Comparison of ENCODE assay signal across 10 cellular contexts in the genomic region with DNA sequence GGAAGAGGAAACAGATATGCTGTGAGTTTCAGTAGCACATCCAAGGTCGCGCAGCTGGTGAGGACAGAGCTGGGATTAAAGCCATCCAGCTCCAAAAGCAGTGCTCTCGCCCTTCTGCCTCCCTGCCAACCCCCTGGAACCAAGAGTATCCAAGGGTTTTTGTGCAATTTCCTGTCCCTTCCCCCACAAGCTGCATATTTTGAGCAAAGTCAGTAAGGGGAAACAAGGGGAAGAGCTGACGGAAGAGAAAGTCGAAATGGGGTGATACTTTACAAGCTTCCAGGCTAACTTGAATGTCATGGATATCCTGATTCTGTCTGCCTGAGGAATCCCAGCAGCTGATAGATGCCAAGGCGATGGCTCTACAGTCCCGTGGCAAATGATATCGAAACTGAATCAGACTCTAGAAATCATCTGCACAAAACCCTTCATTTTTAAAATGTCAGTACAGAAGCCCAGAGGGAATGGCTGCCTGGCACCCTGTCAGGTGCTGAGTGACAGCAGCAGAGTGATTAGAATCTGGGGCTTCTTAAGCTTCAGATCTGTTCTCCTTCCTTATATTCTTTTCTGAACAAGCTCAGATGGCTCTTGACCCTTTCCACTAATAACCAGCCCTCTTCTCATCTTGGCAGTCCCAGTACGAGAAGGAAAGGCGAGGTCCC. TPM values are rescaled to one million over a fixed set of nuclear protein-coding genes. Genes with fewer than 3 reads are reported as not detected.
DNase-seq lines count a peak whose midpoint lies in the region; ATAC-seq and TF ChIP-seq lines count a peak whose summit lies in the region.
"Had no signal": no experiment of that assay in that cellular context is flagged by ENCODE, and none has a peak within 500 bp of the region (broad histone marks: within the 10 kb centered on the region; RNA-seq: fewer than 3 reads in every experiment).

No MANE protein-coding gene starts in this region.

- no peaks in the 10 kb centered on the region for H3F3A ChIP-seq in PC-9 (ENCODE audit: insufficient read depth, low read depth)

- ATAC-seq in mucosa of descending colon (no peak), HG02798 (IDR thresholded peaks at IDR 0.05; ENCODE audit: poor library complexity, unreplicated experiment) (no peak), HG03175 (IDR thresholded peaks at IDR 0.05; ENCODE audit: unreplicated experiment) (no peak)

- H3K4me3 ChIP-seq in PC-9 (no peak overlapping the region), fibroblast of lung (replicated peaks in 1 of 4; ENCODE audit: control extremely low read depth in 1 of 4, insufficient read depth in 1 of 4, low read depth in 3 of 4, low read length in 4 of 4) (peak overlapping the region; percentile 47 to 53 (median 50)), mucosa of descending colon (no peak overlapping the region), transverse colon (no peak overlapping the region)

- no peaks in the 10 kb centered on the region for H3K36me3 ChIP-seq in PC-9 (ENCODE audit: low read depth)
- no peaks in the 10 kb centered on the region for H3K36me3 ChIP-seq in fibroblast of lung (ENCODE audit: control insufficient read depth, insufficient read depth, low read length)
- no peaks in the 10 kb centered on the region for H3K36me3 ChIP-seq in mucosa of descending colon (ENCODE audit: low read depth)
- H3K36me3 ChIP-seq in transverse colon: no peaks in the 10 kb centered on the region

- H3K79me2 ChIP-seq in PC-9 (ENCODE audit: low read depth) (no peaks in the 10 kb centered on the region), fibroblast of lung (ENCODE audit: control insufficient read depth, insufficient read depth, low read length) (no peaks in the 10 kb centered on the region)

- POLR2A ChIA-PET in PC-9 (lab: Charles Lee; ENCODE audit: unreplicated experiment): no interaction called here

- H2AFZ ChIP-seq in PC-9: no peak overlapping the region
- H2AFZ ChIP-seq in fibroblast of lung (ENCODE audit: low read length): peak overlapping the region; percentile 98

- no peaks in the 10 kb centered on the region for H3K9me3 ChIP-seq in PC-9 (ENCODE audit: insufficient read depth, low read depth)
- no peaks in the 10 kb centered on the region for H3K9me3 ChIP-seq in fibroblast of lung (ENCODE audit: control insufficient read depth, insufficient read depth, low read depth, low read length)
- H3K9me3 ChIP-seq in mucosa of descending colon: no peaks in the 10 kb centered on the region
- no peaks in the 10 kb centered on the region for H3K9me3 ChIP-seq in transverse colon

- no TSS peak for BruUV-seq in PC-9 (replicated peaks; lab: Mats Ljungman, UMichigan)

- peak overlapping the region; percentile 54 for H3K9ac ChIP-seq in fibroblast of lung (ENCODE audit: insufficient read depth, low read length)

- H4K20me1 ChIP-seq in PC-9 (ENCODE audit: insufficient read depth) (no peaks in the 10 kb centered on the region), fibroblast of lung (ENCODE audit: control insufficient read depth, extremely low read depth, insufficient read depth, low read length) (no peaks in the 10 kb centered on the region)

- no peaks in the 10 kb centered on the region for H3K4me1 ChIP-seq in PC-9 (replicated peaks; ENCODE audit: insufficient read depth)
- peaks cover 7% of the 10 kb centered on the region for H3K4me1 ChIP-seq in fibroblast of lung (ENCODE audit: control insufficient read depth, extremely low read depth, insufficient read depth, low read length)
- H3K4me1 ChIP-seq in mucosa of descending colon (ENCODE audit: low read depth): no peaks in the 10 kb centered on the region
- H3K4me1 ChIP-seq in transverse colon: peaks cover 0 to 7% (median 2%) of the 10 kb centered on the region in 4 donors

- intact Hi-C loops in PC-9 (cut with micrococcal nuclease; ENCODE audit: unreplicated experiment) (no loop called here), mucosa of descending colon (cut with DNase I, micrococcal nuclease) (no loop called here), transverse colon (cut with DNase I; ENCODE audit: low total_unique reads) (no loop called here)

- DNase-seq in PC-9 (no peak), fibroblast of lung (ENCODE audit: low read depth in 2 of 2) (peak in 1 of 2 donors; percentile 77), mucosa of descending colon (peak in 2 of 3 donors; percentile 44 to 48), transverse colon (peak; percentile 28), NCI-H446 (lab: John Stamatoyannopoulos, UW) (no peak)
- DNase-seq: activated T-cell treated with anti-CD3 and anti-CD28 coated beads, Interleukin-2, amount 50 U/mL, for 24 hours; effector CD4-positive, alpha-beta T cell; NCI-H2171 treated with DMSO at 0.1 percent for 48 hours had no signal

- H3K27me3 ChIP-seq in PC-9 (ENCODE audit: insufficient read depth, low read depth) (peaks cover 57% of the 10 kb centered on the region), fibroblast of lung (ENCODE audit: control insufficient read depth, insufficient read depth, low read length) (no peaks in the 10 kb centered on the region), transverse colon (no peaks in the 10 kb centered on the region)

- peak overlapping the region; percentile 38 for H3K4me2 ChIP-seq in PC-9
- H3K4me2 ChIP-seq in fibroblast of lung (ENCODE audit: extremely low read depth, insufficient read depth, low read length): peak overlapping the region; percentile 97

- TF ChIP-seq CTCF in PC-9 (conservative IDR thresholded peaks at IDR 0.05) (no peak), fibroblast of lung (conservative IDR thresholded peaks at IDR 0.05 in 1 of 2, IDR thresholded peaks at IDR 0.05 in 1 of 2; ENCODE audit: low read depth in 1 of 2, low read length in 2 of 2) (no peak), mucosa of descending colon (IDR thresholded peaks at IDR 0.05) (no peak), transverse colon (IDR thresholded peaks at IDR 0.05) (no peak)

- no peaks in the 10 kb centered on the region for H3K9me2 ChIP-seq in PC-9 (ENCODE audit: insufficient read depth)

- 62 to 68% methylated on average over 7 to 10 of the region's 10 CpGs for WGBS in transverse colon (ENCODE audit: low coverage in 1 of 2), 2 donors

- in situ Hi-C loops in transverse colon (cut with MboI; ENCODE audit: low pct_ligation_motif_present in 1 of 4, low pct_unique_long_range_greater_than_20kb in 1 of 4, low sequenced_read_pairs in 3 of 4): no loop called here

- H3K27ac ChIP-seq in PC-9 (no peak overlapping the region), fibroblast of lung (ENCODE audit: insufficient read depth, low read length) (peak overlapping the region; percentile 69), transverse colon (peak overlapping the region; percentile 42 to 69 (median 50))

- no peak for TF ChIP-seq POLR2A in transverse colon (IDR thresholded peaks at IDR 0.05)

- CTCF ChIA-PET in PC-9 (lab: Charles Lee): no interaction called here

- TF ChIP-seq EP300 in transverse colon (IDR thresholded peaks at IDR 0.05; ENCODE audit: low read depth): no peak

RNA-seq across cellular contexts. Expression of gene TEKT3, which starts 42.9 kb away (rescaled TPM):
- total RNA-seq in PC-9 (2021) (not detected in 2 replicates), fibroblast of lung (0.33 and 0.77 TPM in 2 replicates), mucosa of descending colon (under 1 TPM in 2 of 3 donors, not detected in 1; 0.60 to 0.69 TPM), transverse colon (under 1 TPM in 2 of 4 donors, not detected in 2; 0.41 to 0.48 TPM)
- polyA plus RNA-seq in fibroblast of lung: 0.19 and 0.52 TPM in 2 replicates
- 0.59 TPM in 1 of 2 replicates, not detected in the other for polyA plus RNA-seq in fibroblast of lung (2012)
- polyA minus RNA-seq in fibroblast of lung (ENCODE audit: low replicate concordance): not detected in 2 replicates

Comparison
In these comparisons a context has a peak if more than half of its experiments do, and no peak if none do; other contexts are left out.
1. DNase-seq: peak in mucosa of descending colon (2 of 3) and transverse colon (single experiment); none in PC-9 (0 of 2) and NCI-H446 (0 of 2).
2. H3K4me3 ChIP-seq: peak in fibroblast of lung (4 of 4); none in PC-9 (single experiment), mucosa of descending colon (single experiment) and transverse colon (0 of 4).